10 cellular contexts compared by ENCODE assay signal in genomic region chr3:190169877-190170276, GRCh38. TPM values are rescaled to one million over a fixed set of nuclear protein-coding genes. Genes with fewer than 3 reads are reported as not detected.
DNase-seq lines count a peak whose midpoint lies in the region; ATAC-seq and TF ChIP-seq lines count a peak whose summit lies in the region.
"Had no signal": no experiment of that assay in that cellular context is flagged by ENCODE, and none has a peak within 500 bp of the region (broad histone marks: within the 10 kb centered on the region; RNA-seq: fewer than 3 reads in every experiment).

No MANE protein-coding gene starts in this region.

- ATAC-seq in stimulated activated naive CD8-positive, alpha-beta T cell treated with anti-CD3 and anti-CD28 coated beads, Interleukin-15, Interleukin-2, amounts not matched to agents 100 U/mL and 50 U/mL, for 24 hours: no peak
- peak; percentile 65 for ATAC-seq in HG02970 (IDR thresholded peaks at IDR 0.05; ENCODE audit: low FRiP score, unreplicated experiment)
- ATAC-seq in omental fat pad (ENCODE audit: low FRiP score): no peak

- H3K27ac Mint-ChIP-seq in stimulated activated naive CD8-positive, alpha-beta T cell treated with anti-CD3 and anti-CD28 coated beads, Interleukin-15, Interleukin-2, amounts not matched to agents 100 ng/mL and 50 ng/mL, for 24 hours: peak overlapping the region; percentile 7
- H3K27ac Mint-ChIP-seq in T-helper 1 cell treated with Interleukin-12 subunit alpha and Interleukin-12 subunit beta and Interleukin-4 antibody, amounts not matched to agents 30 μg/mL and 1 μg/mL, for 36 hours: peak overlapping the region; percentile 65

- H3K27me3 Mint-ChIP-seq in stimulated activated naive CD8-positive, alpha-beta T cell treated with anti-CD3 and anti-CD28 coated beads, Interleukin-15, Interleukin-2, amounts not matched to agents 100 ng/mL and 50 ng/mL, for 24 hours: peaks cover 5% of the 10 kb centered on the region
- peaks cover 27% of the 10 kb centered on the region for H3K27me3 Mint-ChIP-seq in T-helper 1 cell treated with Interleukin-12 subunit alpha and Interleukin-12 subunit beta and Interleukin-4 antibody, amounts not matched to agents 30 μg/mL and 1 μg/mL, for 36 hours (ENCODE audit: low read depth)

- peak overlapping the region; percentile 79 for H3K4me3 Mint-ChIP-seq in stimulated activated naive CD8-positive, alpha-beta T cell treated with anti-CD3 and anti-CD28 coated beads, Interleukin-15, Interleukin-2, amounts not matched to agents 100 ng/mL and 50 ng/mL, for 24 hours
- peak overlapping the region; percentile 49 for H3K4me3 Mint-ChIP-seq in T-helper 1 cell treated with Interleukin-12 subunit alpha and Interleukin-12 subunit beta and Interleukin-4 antibody, amounts not matched to agents 30 μg/mL and 1 μg/mL, for 36 hours

- no peaks in the 10 kb centered on the region for H3K36me3 Mint-ChIP-seq in stimulated activated naive CD8-positive, alpha-beta T cell treated with anti-CD3 and anti-CD28 coated beads, Interleukin-15, Interleukin-2, amounts not matched to agents 100 ng/mL and 50 ng/mL, for 24 hours (ENCODE audit: low read depth)
- H3K36me3 Mint-ChIP-seq in T-helper 1 cell treated with Interleukin-12 subunit alpha and Interleukin-12 subunit beta and Interleukin-4 antibody, amounts not matched to agents 30 μg/mL and 1 μg/mL, for 36 hours (ENCODE audit: low read depth): no peaks in the 10 kb centered on the region

- no peaks in the 10 kb centered on the region for H3K9me3 Mint-ChIP-seq in stimulated activated naive CD8-positive, alpha-beta T cell treated with anti-CD3 and anti-CD28 coated beads, Interleukin-15, Interleukin-2, amounts not matched to agents 100 ng/mL and 50 ng/mL, for 24 hours
- no peaks in the 10 kb centered on the region for H3K9me3 Mint-ChIP-seq in T-helper 1 cell treated with Interleukin-12 subunit alpha and Interleukin-12 subunit beta and Interleukin-4 antibody, amounts not matched to agents 30 μg/mL and 1 μg/mL, for 36 hours

- peaks cover 14% of the 10 kb centered on the region for H3K4me1 Mint-ChIP-seq in stimulated activated naive CD8-positive, alpha-beta T cell treated with anti-CD3 and anti-CD28 coated beads, Interleukin-15, Interleukin-2, amounts not matched to agents 100 ng/mL and 50 ng/mL, for 24 hours (ENCODE audit: low read depth)
- H3K4me1 Mint-ChIP-seq in T-helper 1 cell treated with Interleukin-12 subunit alpha and Interleukin-12 subunit beta and Interleukin-4 antibody, amounts not matched to agents 30 μg/mL and 1 μg/mL, for 36 hours (ENCODE audit: low read depth): peaks cover 11% of the 10 kb centered on the region

- no peak for DNase-seq in stimulated activated naive CD8-positive, alpha-beta T cell treated with anti-CD3 and anti-CD28 coated beads, Interleukin-15, Interleukin-2, amounts not matched to agents 100 U/mL and 50 U/mL, for 24 hours
- no peak for DNase-seq in activated effector memory CD4-positive, alpha-beta T cell treated with Interleukin-2 at 50 U/mL for 16 hours
- DNase-seq in stimulated activated CD4-positive, alpha-beta T cell treated with anti-CD3 and anti-CD28 coated beads, Interleukin-4, amount 100 ng/mL, for 4 hours: no peak
- DNase-seq in omental fat pad (ENCODE audit: low spot score) (no peak), NCI-H1048 (lab: John Stamatoyannopoulos, UW) (no peak)
- DNase-seq: MV-4-11, T-helper 9 cell had no signal

- no peak for TF ChIP-seq CTCF in omental fat pad (IDR thresholded peaks at IDR 0.05)

RNA-seq across cellular contexts. Expression of gene P3H2, which starts 49.2 kb away (rescaled TPM):
- total RNA-seq in omental fat pad: 10 to 100 TPM in 2 of 4 donors, 1 to 10 TPM in 2; 3.4 to 11.7 (median 7.4) TPM
